In the genomic region with DNA sequence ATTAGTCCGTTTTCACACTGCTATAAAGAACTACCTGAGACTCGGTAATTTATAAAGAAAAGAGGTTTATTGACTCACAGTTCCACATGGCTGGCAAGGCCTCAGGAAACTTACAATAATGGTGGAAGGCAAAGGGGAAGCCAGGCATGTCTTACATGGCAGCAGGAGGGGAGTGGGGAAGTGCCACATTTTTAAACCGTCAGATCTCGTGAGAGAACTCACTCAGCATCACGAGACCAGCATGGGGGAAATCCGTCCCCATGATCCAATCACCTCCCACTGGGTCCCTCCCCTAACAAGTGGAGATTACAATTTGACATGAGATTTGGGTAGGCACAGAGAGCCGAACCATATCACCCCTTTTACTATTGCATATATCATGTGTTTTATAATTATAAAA, we compare ENCODE assay signal across 15 cellular contexts.
"Had no signal": no experiment of that assay in that cellular context is flagged by ENCODE, and none has a peak within 500 bp of the region (broad histone marks: within the 10 kb centered on the region; RNA-seq: fewer than 3 reads in every experiment).

No MANE protein-coding gene starts in this region.

- H3K27ac ChIP-seq: brain microvascular endothelial cell, psoas muscle, right lobe of liver, upper lobe of left lung had no signal

- H3K27me3 Mint-ChIP-seq: activated CD4-positive, alpha-beta memory T cell treated with anti-CD3 and anti-CD28 coated beads for 36 hours had no signal

- H3K27ac Mint-ChIP-seq: activated CD4-positive, alpha-beta memory T cell treated with anti-CD3 and anti-CD28 coated beads for 36 hours; activated naive CD4-positive, alpha-beta T cell treated with anti-CD3 and anti-CD28 coated beads, Interleukin-2, amount 50 U/mL, for 72 hours; activated T-helper 2 cell treated with anti-CD3 and anti-CD28 coated beads, Interferon-gamma antibody, Interleukin-2, Interleukin-4, amounts not matched to agents 10 μg/mL and 5 μg/mL and 100 μg/mL, durations not matched to agents 14 hours and 24 hours and 36 hours; mesothelial cell of epicardium had no signal

- H3K36me3 ChIP-seq: brain microvascular endothelial cell, right lobe of liver, upper lobe of left lung had no signal

- H3K9me3 Mint-ChIP-seq: activated CD4-positive, alpha-beta memory T cell treated with anti-CD3 and anti-CD28 coated beads for 36 hours; activated T-helper 2 cell treated with anti-CD3 and anti-CD28 coated beads, Interferon-gamma antibody, Interleukin-2, Interleukin-4, amounts not matched to agents 10 μg/mL and 5 μg/mL and 100 μg/mL, durations not matched to agents 14 hours and 24 hours and 36 hours; mesothelial cell of epicardium had no signal

- H3K36me3 Mint-ChIP-seq: mesothelial cell of epicardium had no signal

- H3K4me3 ChIP-seq: psoas muscle, right lobe of liver, upper lobe of left lung had no signal

- DNase-seq: activated CD4-positive, alpha-beta memory T cell treated with anti-CD3 and anti-CD28 coated beads for 36 hours; activated CD4-positive, alpha-beta T cell treated with anti-CD3 and anti-CD28 coated beads for 1 hour; amniotic stem cell; brain microvascular endothelial cell; dermis blood vessel endothelial cell; kidney glomerular epithelial cell; occipital lobe; psoas muscle; right lobe of liver; stimulated activated naive CD4-positive, alpha-beta T cell; T-helper 9 cell; upper lobe of left lung had no signal

- H3K27me3 ChIP-seq: brain microvascular endothelial cell, right lobe of liver, upper lobe of left lung had no signal

- ATAC-seq: activated naive CD4-positive, alpha-beta T cell treated with anti-CD3 and anti-CD28 coated beads, Interleukin-2, amount 50 U/mL, for 72 hours; psoas muscle; right lobe of liver had no signal

- H3K4me3 Mint-ChIP-seq: activated CD4-positive, alpha-beta memory T cell treated with anti-CD3 and anti-CD28 coated beads for 36 hours; mesothelial cell of epicardium had no signal

- H3K9me3 ChIP-seq: psoas muscle, right lobe of liver, upper lobe of left lung had no signal
